15 cellular contexts compared by ENCODE assay signal in genomic region chr5:25091917-25092316, GRCh38.
DNase-seq lines count a peak whose midpoint lies in the region; ATAC-seq and TF ChIP-seq lines count a peak whose summit lies in the region.
"Had no signal": no experiment of that assay in that cellular context is flagged by ENCODE, and none has a peak within 500 bp of the region (broad histone marks: within the 10 kb centered on the region; RNA-seq: fewer than 3 reads in every experiment).

No MANE protein-coding gene starts in this region.

- H3K27me3 ChIP-seq in dorsolateral prefrontal cortex = no peaks in the 10 kb centered on the region

- intact Hi-C loops in dorsolateral prefrontal cortex (cut with DNase I) = no loop called here

- H3K27ac ChIP-seq in dorsolateral prefrontal cortex = no peak overlapping the region
- H3K27ac ChIP-seq: PC-9 had no signal

- peak; percentile 33 for DNase-seq in GM03348 (ENCODE audit: low spot score)
- DNase-seq in RKO (ENCODE audit: low spot score) = peak; percentile 29
- peak; percentile 19 for DNase-seq in astrocyte of the hippocampus (ENCODE audit: low read depth, low spot score)
- DNase-seq in iris pigment epithelial cell (ENCODE audit: low read depth) = peak; percentile 16
- no peak for DNase-seq in NCI-H524 (lab: John Stamatoyannopoulos, UW)
- no peak for DNase-seq in dorsolateral prefrontal cortex
- DNase-seq: ACHN, DND-41, KG1, NCI-H187 treated with DMSO at 0.1 percent for 48 hours, NCI-H226, NCI-H524 treated with DMSO at 0.1 percent for 48 hours, PC-9 had no signal

- ATAC-seq in GM18502 (IDR thresholded peaks at IDR 0.05; ENCODE audit: poor library complexity, unreplicated experiment) = no peak
- ATAC-seq: Right ventricle myocardium inferior had no signal

- no peak for TF ChIP-seq CTCF in dorsolateral prefrontal cortex (IDR thresholded peaks at IDR 0.05 in 54 of 56, conservative IDR thresholded peaks at IDR 0.05 in 2 of 56; ENCODE audit: low read depth in 1 of 56, partially characterized antibody in 56 of 56)

- no peak overlapping the region for H3K4me3 ChIP-seq in dorsolateral prefrontal cortex
- H3K4me3 ChIP-seq: PC-9 had no signal

Comparison
In these comparisons a context has a peak if more than half of its experiments do, and no peak if none do; other contexts are left out.
1. DNase-seq: peak in GM03348 (single experiment), RKO (single experiment), astrocyte of the hippocampus (single experiment) and iris pigment epithelial cell (single experiment); none in NCI-H524 (0 of 2) and dorsolateral prefrontal cortex (0 of 10).